17 cellular contexts compared by ENCODE assay signal in genomic region chr5:169272111-169272510, GRCh38. TPM values are rescaled to one million over a fixed set of nuclear protein-coding genes. Genes with fewer than 3 reads are reported as not detected.
"Had no signal": no experiment of that assay in that cellular context is flagged by ENCODE, and none has a peak within 500 bp of the region (broad histone marks: within the 10 kb centered on the region; RNA-seq: fewer than 3 reads in every experiment).

No MANE protein-coding gene starts in this region.

- H3K27ac ChIP-seq: dorsolateral prefrontal cortex, neutrophil, suprapubic skin, tibial artery, upper lobe of left lung, vagina had no signal

- DNase-seq: cortex of kidney; dorsolateral prefrontal cortex; effector CD8-positive, alpha-beta T cell; foreskin melanocyte; head of caudate nucleus; hypothalamus; mammary epithelial cell; naive thymus-derived CD4-positive, alpha-beta T cell; stimulated activated CD4-positive, alpha-beta T cell treated with anti-CD3 and anti-CD28 coated beads, Interleukin-4, amount 100 ng/mL, for 1 hour; stimulated activated CD8-positive, alpha-beta memory T cell treated with anti-CD3 and anti-CD28 coated beads, Interleukin-4, amount 100 ng/mL, for 48 hours; stimulated activated naive CD8-positive, alpha-beta T cell treated with anti-CD3 and anti-CD28 coated beads, Interleukin-15, Interleukin-2, amounts not matched to agents 100 U/mL and 50 U/mL, for 24 hours; tibial artery; upper lobe of left lung had no signal

- H3K36me3 ChIP-seq: neutrophil, suprapubic skin, upper lobe of left lung, vagina had no signal

- H3K4me3 Mint-ChIP-seq: naive thymus-derived CD4-positive, alpha-beta T cell; stimulated activated effector memory CD8-positive, alpha-beta T cell treated with anti-CD3 and anti-CD28 coated beads, Interleukin-12 subunit alpha, Interleukin-12 subunit beta, amount 100 ng/mL, for 72 hours had no signal

- ATAC-seq: naive thymus-derived CD4-positive, alpha-beta T cell; stimulated activated naive CD8-positive, alpha-beta T cell treated with anti-CD3 and anti-CD28 coated beads, Interleukin-15, Interleukin-2, amounts not matched to agents 100 U/mL and 50 U/mL, for 24 hours had no signal

- H3K4me1 ChIP-seq: suprapubic skin, upper lobe of left lung had no signal

- H3K4me3 ChIP-seq: dorsolateral prefrontal cortex, suprapubic skin, tibial artery, upper lobe of left lung, vagina had no signal

- H3K9me3 Mint-ChIP-seq: stimulated activated effector memory CD8-positive, alpha-beta T cell treated with anti-CD3 and anti-CD28 coated beads, Interleukin-12 subunit alpha, Interleukin-12 subunit beta, amount 100 ng/mL, for 72 hours had no signal

- H3K36me3 Mint-ChIP-seq: naive thymus-derived CD4-positive, alpha-beta T cell; stimulated activated effector memory CD8-positive, alpha-beta T cell treated with anti-CD3 and anti-CD28 coated beads, Interleukin-12 subunit alpha, Interleukin-12 subunit beta, amount 100 ng/mL, for 72 hours had no signal

- H3K27me3 ChIP-seq: suprapubic skin, tibial artery, upper lobe of left lung, vagina had no signal

- H3K4me1 Mint-ChIP-seq: naive thymus-derived CD4-positive, alpha-beta T cell; stimulated activated effector memory CD8-positive, alpha-beta T cell treated with anti-CD3 and anti-CD28 coated beads, Interleukin-12 subunit alpha, Interleukin-12 subunit beta, amount 100 ng/mL, for 72 hours had no signal

- H3K9me3 ChIP-seq: neutrophil, suprapubic skin, tibial artery, upper lobe of left lung, vagina had no signal

- H3K27ac Mint-ChIP-seq: naive thymus-derived CD4-positive, alpha-beta T cell; stimulated activated effector memory CD8-positive, alpha-beta T cell treated with anti-CD3 and anti-CD28 coated beads, Interleukin-12 subunit alpha, Interleukin-12 subunit beta, amount 100 ng/mL, for 72 hours had no signal

RNA-seq across cellular contexts. Expression of gene SLIT3, which starts 28.8 kb away (rescaled TPM):
- polyA plus RNA-seq: naive thymus-derived CD4-positive, alpha-beta T cell had no signal
